Comparison of ENCODE assay signal across 25 cellular contexts in genomic region chr12:48419409-48419935, GRCh38. TPM values are rescaled to one million over a fixed set of nuclear protein-coding genes. Genes with fewer than 3 reads are reported as not detected.
"Had no signal": no experiment of that assay in that cellular context is flagged by ENCODE, and none has a peak within 500 bp of the region (broad histone marks: within the 10 kb centered on the region; RNA-seq: fewer than 3 reads in every experiment).

No MANE protein-coding gene starts in this region.

- H3K27ac ChIP-seq: KMS-11 had no signal

- H3K36me3 Mint-ChIP-seq: brain had no signal

- ATAC-seq: activated naive CD4-positive, alpha-beta T cell treated with anti-CD3 and anti-CD28 coated beads, Interleukin-2, amount 50 U/mL, for 72 hours; activated naive CD8-positive, alpha-beta T cell treated with anti-CD3 and anti-CD28 coated beads, Interleukin-2, amount 50 U/mL, for 24 hours; activated T-cell treated with anti-CD3 and anti-CD28 coated beads, Interleukin-2, amount 50 U/mL, for 4 hours; PC-3 had no signal

- H3K4me3 Mint-ChIP-seq: activated B cell treated with CpG ODN at 0.5 μM for 24 hours; activated CD4-positive, alpha-beta memory T cell treated with anti-CD3 and anti-CD28 coated beads for 36 hours; activated CD4-positive, alpha-beta T cell treated with anti-CD3 and anti-CD28 coated beads, Interleukin-2, amount 10 ng/mL, durations not matched to agents 7 days and 5 days; activated naive CD8-positive, alpha-beta T cell treated with anti-CD3 and anti-CD28 coated beads, Interleukin-2, amount 50 U/mL, for 24 hours; activated T-cell treated with anti-CD3 and anti-CD28 coated beads, Interleukin-2, amount 50 U/mL, for 4 hours; brain had no signal

- H3K27ac Mint-ChIP-seq: activated B cell treated with CpG ODN at 0.5 μM for 24 hours; activated CD4-positive, alpha-beta memory T cell treated with anti-CD3 and anti-CD28 coated beads for 36 hours; activated CD4-positive, alpha-beta T cell treated with anti-CD3 and anti-CD28 coated beads, Interleukin-2, amount 10 ng/mL, durations not matched to agents 7 days and 5 days; activated naive CD4-positive, alpha-beta T cell treated with anti-CD3 and anti-CD28 coated beads, Interleukin-2, amount 50 U/mL, for 72 hours; activated naive CD8-positive, alpha-beta T cell treated with anti-CD3 and anti-CD28 coated beads, Interleukin-2, amount 50 U/mL, for 24 hours; brain had no signal

- H3K4me2 ChIP-seq: KMS-11 had no signal

- H3K9me3 Mint-ChIP-seq: activated B cell treated with CpG ODN at 0.5 μM for 24 hours; activated CD4-positive, alpha-beta memory T cell treated with anti-CD3 and anti-CD28 coated beads for 36 hours; activated naive CD8-positive, alpha-beta T cell treated with anti-CD3 and anti-CD28 coated beads, Interleukin-2, amount 50 U/mL, for 24 hours had no signal

- H3K4me1 Mint-ChIP-seq: activated B cell treated with CpG ODN at 0.5 μM for 24 hours; activated CD4-positive, alpha-beta T cell treated with anti-CD3 and anti-CD28 coated beads, Interleukin-2, amount 10 ng/mL, durations not matched to agents 7 days and 5 days; activated naive CD8-positive, alpha-beta T cell treated with anti-CD3 and anti-CD28 coated beads, Interleukin-2, amount 50 U/mL, for 24 hours had no signal

- DNase-seq: activated B cell treated with CpG ODN at 0.5 μM for 24 hours; activated CD4-positive, alpha-beta memory T cell treated with anti-CD3 and anti-CD28 coated beads for 36 hours; activated CD4-positive, alpha-beta T cell treated with anti-CD3 and anti-CD28 coated beads for 1 hour; activated CD4-positive, alpha-beta T cell treated with anti-CD3 and anti-CD28 coated beads, Interleukin-2, amount 10 ng/mL, durations not matched to agents 7 days and 5 days; activated CD8-positive, alpha-beta memory T cell treated with anti-CD3 and anti-CD28 coated beads for 24 hours; activated effector memory CD4-positive, alpha-beta T cell treated with anti-CD3 and anti-CD28 coated beads, Interleukin-2, amount 50 U/mL, for 16 hours; activated naive CD4-positive, alpha-beta T cell treated with Interleukin-2 at 50 U/mL for 16 hours; activated naive CD8-positive, alpha-beta T cell treated with anti-CD3 and anti-CD28 coated beads, Interleukin-2, amount 50 U/mL, for 24 hours; activated T-cell treated with anti-CD3 and anti-CD28 coated beads, Interleukin-2, amount 50 U/mL, for 4 hours; amniotic stem cell; NCI-H1092; NCI-H1417; NCI-H2029 treated with DMSO at 0.1 percent for 48 hours; NCI-H446; NCI-H524; PC-3; SHP77; T-helper 1 cell had no signal

- H3K9ac ChIP-seq: KMS-11 had no signal

RNA-seq across cellular contexts. Expression of gene ANP32D, which starts 52.9 kb away (rescaled TPM):
- total RNA-seq: activated B cell treated with CpG ODN at 0.5 μM for 24 hours; activated CD4-positive, alpha-beta memory T cell treated with anti-CD3 and anti-CD28 coated beads for 36 hours; activated CD4-positive, alpha-beta T cell treated with anti-CD3 and anti-CD28 coated beads, Interleukin-2, amount 10 ng/mL, durations not matched to agents 7 days and 5 days; activated naive CD4-positive, alpha-beta T cell treated with anti-CD3 and anti-CD28 coated beads, Interleukin-2, amount 50 U/mL, for 72 hours; activated T-cell treated with anti-CD3 and anti-CD28 coated beads, Interleukin-2, amount 50 U/mL, for 4 hours; astrocyte; MCF 10A; PC-3; SK-MEL-5; T-helper 2 cell treated with Interferon-gamma antibody and Interleukin-4, amounts not matched to agents 100 ng/mL and 5 ng/mL, for 36 hours had no signal
